Comparison of ENCODE assay signal across 8 cellular contexts in genomic region chr2:25362049-25362563, GRCh38. TPM values are rescaled to one million over a fixed set of nuclear protein-coding genes. Genes with fewer than 3 reads are reported as not detected.
DNase-seq lines count a peak whose midpoint lies in the region; TF ChIP-seq lines count a peak whose summit lies in the region.

No MANE protein-coding gene starts in this region.

- H3K9ac ChIP-seq in endodermal cell (ENCODE audit: extremely low read depth, low read length, poor library complexity, severe bottlenecking), result no peak overlapping the region

- peaks cover 20% of the 10 kb centered on the region for H3K27me3 ChIP-seq in endodermal cell (ENCODE audit: control insufficient read depth, insufficient read depth, low read length, poor library complexity, severe bottlenecking)

- no peak overlapping the region for H3K27ac Mint-ChIP-seq in endodermal cell
- no peak overlapping the region for H3K27ac Mint-ChIP-seq in mesothelial cell of epicardium

- peaks cover 53% of the 10 kb centered on the region for H3K27me3 Mint-ChIP-seq in endodermal cell (ENCODE audit: insufficient read depth)
- peaks cover 3% of the 10 kb centered on the region for H3K27me3 Mint-ChIP-seq in mesothelial cell of epicardium (ENCODE audit: low read depth)

- H3K9me3 Mint-ChIP-seq in endodermal cell (no peaks in the 10 kb centered on the region), mesothelial cell of epicardium (no peaks in the 10 kb centered on the region)

- peak; percentile 94 for DNase-seq in COLO829 (ENCODE audit: low spot score)
- peak; percentile 89 for DNase-seq in GM20000 (ENCODE audit: low spot score)
- peak; percentile 95 for DNase-seq in HT-29 (ENCODE audit: low spot score)
- DNase-seq in NOMO-1 (lab: John Stamatoyannopoulos, UW; ENCODE audit: unreplicated experiment in 2 of 2), result peak; percentile 87 to 89
- peak; percentile 93 to 100 (median 99) for DNase-seq in activated CD8-positive, alpha-beta memory T cell treated with anti-CD3 and anti-CD28 coated beads for 48 hours (ENCODE audit: low read depth in 2 of 3, low spot score in 2 of 3)
- DNase-seq in endodermal cell, result peak; percentile 99
- peak; percentile 82 to 97 for DNase-seq in mesothelial cell of epicardium (ENCODE audit: low spot score in 2 of 2, unreplicated experiment in 2 of 2)
- peak; percentile 94 for DNase-seq in stimulated activated CD8-positive, alpha-beta memory T cell treated with anti-CD3 and anti-CD28 coated beads, Interleukin-15, amount 100 ng/mL, for 24 hours (ENCODE audit: low read depth)

- H3K4me1 Mint-ChIP-seq in endodermal cell (peaks cover 7% of the 10 kb centered on the region), mesothelial cell of epicardium (peaks cover 10% of the 10 kb centered on the region)

- H3K4me3 Mint-ChIP-seq in endodermal cell (peak overlapping the region; percentile 0), mesothelial cell of epicardium (peak overlapping the region; percentile 43)

- no peaks in the 10 kb centered on the region for H3K4me1 ChIP-seq in endodermal cell (ENCODE audit: control insufficient read depth, insufficient read depth, low read length)

- no peaks in the 10 kb centered on the region for H3K36me3 ChIP-seq in endodermal cell (ENCODE audit: control insufficient read depth, insufficient read depth, low read length)

- H3K9me3 ChIP-seq in endodermal cell (ENCODE audit: control insufficient read depth, low read length), result no peaks in the 10 kb centered on the region

- H3K36me3 Mint-ChIP-seq in endodermal cell (ENCODE audit: low read depth), result no peaks in the 10 kb centered on the region
- no peaks in the 10 kb centered on the region for H3K36me3 Mint-ChIP-seq in mesothelial cell of epicardium

- TF ChIP-seq CTCF in GM20000 (IDR thresholded peaks at IDR 0.05; ENCODE audit: extremely low read depth, missing control alignments), result peak; percentile 83
- peak; percentile 98 for TF ChIP-seq CTCF in endodermal cell (conservative IDR thresholded peaks at IDR 0.05)
- peak; percentile 95 for TF ChIP-seq CTCF in mesothelial cell of epicardium (IDR thresholded peaks at IDR 0.05; ENCODE audit: unreplicated experiment)

- 0 to 9% methylated on average over 1 to 18 of the region's 18 CpGs for WGBS in endodermal cell (ENCODE audit: insufficient coverage in 1 of 2, insufficient read length in 1 of 2), 2 experiments

- no peak overlapping the region for H3K27ac ChIP-seq in endodermal cell (ENCODE audit: low read depth, low read length)

- H3K4me3 ChIP-seq in endodermal cell (ENCODE audit: low read length), result peak overlapping the region; percentile 3

RNA-seq across cellular contexts. Expression of gene DNMT3A, which starts 20.4 kb away (rescaled TPM):
- total RNA-seq in HT-29 (2014; rRNA removed; shearing (Covaris generic)), result 10.8 and 11.3 TPM in 2 replicates
- total RNA-seq in endodermal cell, result 100 to 1,000 TPM; 124 to 139 TPM
- 68.6 TPM for polyA plus RNA-seq in endodermal cell (2013, experiment 1 of 2)
- polyA plus RNA-seq in endodermal cell (2013, experiment 2 of 2), result 67.9 TPM
- 210 to 219 TPM (median 215 TPM) in 3 replicates for total RNA-seq in mesothelial cell of epicardium

Comparison
In these comparisons a context has a peak if more than half of its experiments do, and no peak if none do; other contexts are left out.
1. RNA of gene DNMT3A, which starts 20.4 kb away (total RNA-seq): 210 to 219 TPM in mesothelial cell of epicardium and 124 to 139 TPM in endodermal cell; 10.8 to 11.3 TPM in HT-29; every median in the first group is over 10 times any median in the second.
2. Peak in every context shown above with its lines, with median percentiles within 50 percentile points of each other: DNase-seq and CTCF ChIP-seq.